20 cellular contexts compared by ENCODE assay signal in the genomic region with DNA sequence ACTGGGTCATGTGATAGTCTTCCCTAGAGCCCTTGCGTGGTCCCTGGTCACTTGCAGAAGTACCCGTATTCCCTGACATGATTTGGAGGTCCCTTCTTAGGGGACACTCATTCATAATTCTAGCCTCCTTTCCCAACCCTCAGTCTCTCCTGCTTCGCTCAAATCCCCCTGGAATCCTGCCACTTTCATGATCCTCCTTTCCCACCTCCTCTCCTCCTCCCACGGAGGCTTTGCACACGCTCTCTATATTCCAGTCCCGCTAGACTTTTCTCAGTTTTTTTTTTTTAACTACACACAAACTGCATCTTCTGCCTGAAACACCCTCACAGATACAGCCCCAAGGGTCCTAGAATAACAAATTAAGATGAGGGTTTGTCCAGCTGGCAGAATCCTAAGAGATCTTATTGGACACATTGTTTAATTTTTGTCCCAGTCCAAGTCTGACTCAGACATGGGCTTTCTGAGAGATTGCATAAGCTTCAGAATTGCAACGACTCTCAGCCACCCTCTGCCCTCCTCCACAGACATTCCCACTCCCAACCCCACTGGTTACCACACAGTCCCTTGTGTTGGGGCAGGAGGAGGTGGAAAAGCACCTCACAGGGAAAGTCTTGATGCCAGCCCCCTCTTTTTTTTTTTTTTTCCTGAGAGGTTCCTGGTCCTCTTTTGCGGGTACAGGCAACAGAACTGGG.
A peak's percentile ranks its signal among the peaks of the same experiment; 100 is the strongest.
DNase-seq lines count a peak whose midpoint lies in the region; ATAC-seq, FAIRE-seq and TF ChIP-seq lines count a peak whose summit lies in the region.
"Had no signal": no experiment of that assay in that cellular context is flagged by ENCODE, and none has a peak within 500 bp of the region (broad histone marks: within the 10 kb centered on the region; RNA-seq: fewer than 3 reads in every experiment).

No MANE protein-coding gene starts in this region.

- H3K9me3 Mint-ChIP-seq in nephron progenitor cell (no peaks in the 10 kb centered on the region), progenitor cell of endocrine pancreas (ENCODE audit: low read depth) (no peaks in the 10 kb centered on the region)

- no peaks in the 10 kb centered on the region for H3K4me1 Mint-ChIP-seq in nephron progenitor cell
- H3K4me1 Mint-ChIP-seq in progenitor cell of endocrine pancreas (ENCODE audit: low read depth): no peaks in the 10 kb centered on the region
- H3K4me1 Mint-ChIP-seq: CD4-positive, CD25-positive, alpha-beta regulatory T cell had no signal

- in situ Hi-C loops in astrocyte of the spinal cord (cut with HindIII; ENCODE audit: low sequenced_read_pairs): no loop called here

- no peak overlapping the region for H3K4me3 ChIP-seq in astrocyte of the spinal cord (ENCODE audit: low read depth, low read length)
- H3K4me3 ChIP-seq: PC-9, SJSA1 had no signal

- H3K4me3 Mint-ChIP-seq in nephron progenitor cell (no peak overlapping the region), progenitor cell of endocrine pancreas (ENCODE audit: low read depth) (no peak overlapping the region)
- H3K4me3 Mint-ChIP-seq: CD4-positive, CD25-positive, alpha-beta regulatory T cell had no signal

- no peak for FAIRE-seq in urothelium cell line (lab: Jason Lieb, UNC)
- FAIRE-seq: H54 had no signal

- DNase-seq in RPMI7951 (ENCODE audit: low read depth): peak; percentile 11
- peak; percentile 6 for DNase-seq in astrocyte of the spinal cord (ENCODE audit: low read depth, low spot score)
- DNase-seq in omental fat pad (ENCODE audit: low spot score): no peak
- DNase-seq in urothelium cell line (ENCODE audit: low spot score): peak; percentile 57
- no peak for DNase-seq in nephron progenitor cell
- DNase-seq in activated effector memory CD4-positive, alpha-beta T cell treated with anti-CD3 and anti-CD28 coated beads, Interleukin-2, amount 50 U/mL, for 16 hours: no peak
- DNase-seq in progenitor cell of endocrine pancreas (ENCODE audit: low spot score, unreplicated experiment): no peak
- DNase-seq: CD4-positive, CD25-positive, alpha-beta regulatory T cell; COR-L47; DMS79; MM.1S; NCI-H1048; NCI-H1417 treated with DMSO at 0.1 percent for 48 hours; NCI-H187 treated with DMSO at 0.1 percent for 48 hours; NCI-H2107; NCI-H510A treated with DMSO at 0.1 percent for 48 hours; NCI-H748 treated with DMSO at 0.1 percent for 48 hours; PC-9 had no signal

- H3K27me3 Mint-ChIP-seq in nephron progenitor cell (ENCODE audit: low read depth, poor library complexity) (peaks cover 15% of the 10 kb centered on the region), progenitor cell of endocrine pancreas (peaks cover 10% of the 10 kb centered on the region)
- H3K27me3 Mint-ChIP-seq: CD4-positive, CD25-positive, alpha-beta regulatory T cell had no signal

- peak; percentile 83 for ATAC-seq in omental fat pad (ENCODE audit: low FRiP score)

- H3K36me3 Mint-ChIP-seq in nephron progenitor cell (ENCODE audit: low read depth): no peaks in the 10 kb centered on the region
- no peaks in the 10 kb centered on the region for H3K36me3 Mint-ChIP-seq in progenitor cell of endocrine pancreas (ENCODE audit: insufficient read depth)
- H3K36me3 Mint-ChIP-seq: CD4-positive, CD25-positive, alpha-beta regulatory T cell had no signal

- H3K27ac Mint-ChIP-seq in nephron progenitor cell (no peak overlapping the region), progenitor cell of endocrine pancreas (no peak overlapping the region)
- H3K27ac Mint-ChIP-seq: CD4-positive, CD25-positive, alpha-beta regulatory T cell had no signal

- no peak for TF ChIP-seq CTCF in astrocyte of the spinal cord (IDR thresholded peaks at IDR 0.05; ENCODE audit: low read depth, low read length)
- no peak for TF ChIP-seq CTCF in omental fat pad (IDR thresholded peaks at IDR 0.05)
- TF ChIP-seq CTCF in nephron progenitor cell (IDR thresholded peaks at IDR 0.05): no peak
- TF ChIP-seq CTCF in progenitor cell of endocrine pancreas (IDR thresholded peaks at IDR 0.05; ENCODE audit: unreplicated experiment): no peak

Comparison
In these comparisons a context has a peak if more than half of its experiments do, and no peak if none do; other contexts are left out.
1. DNase-seq: peak in RPMI7951 (single experiment), astrocyte of the spinal cord (single experiment) and urothelium cell line (single experiment); none in omental fat pad (single experiment), nephron progenitor cell (single experiment), activated effector memory CD4-positive, alpha-beta T cell treated with anti-CD3 and anti-CD28 coated beads, Interleukin-2, amount 50 U/mL, for 16 hours (single experiment) and progenitor cell of endocrine pancreas (single experiment).